10 cellular contexts compared by ENCODE assay signal in genomic region chr6:52263709-52264320, GRCh38. TPM values are rescaled to one million over a fixed set of nuclear protein-coding genes. Genes with fewer than 3 reads are reported as not detected.
DNase-seq lines count a peak whose midpoint lies in the region; ATAC-seq and TF ChIP-seq lines count a peak whose summit lies in the region.
"Had no signal": no experiment of that assay in that cellular context is flagged by ENCODE, and none has a peak within 500 bp of the region (broad histone marks: within the 10 kb centered on the region; RNA-seq: fewer than 3 reads in every experiment).

No MANE protein-coding gene starts in this region.

- H3K4me3 ChIP-seq in HEK293 (ENCODE audit: low read depth, low read length) (no peak overlapping the region), WERI-Rb-1 (ENCODE audit: low read depth, low read length) (no peak overlapping the region), breast epithelium (no peak overlapping the region)
- H3K4me3 ChIP-seq: BLaER1 treated with 17β-estradiol and CSF1 and Interleukin-3, amounts not matched to agents 10 nM and 100 nM had no signal

- no peaks in the 10 kb centered on the region for H3K4me1 ChIP-seq in HEK293 (ENCODE audit: control insufficient read depth, insufficient read depth, low read length)
- no peaks in the 10 kb centered on the region for H3K4me1 ChIP-seq in breast epithelium

- intact Hi-C loops in breast epithelium (cut with DNase I; ENCODE audit: low total_unique reads): no loop called here
- intact Hi-C loops in left colon (cut with DNase I, micrococcal nuclease): no loop called here

- no peaks in the 10 kb centered on the region for H3K27me3 ChIP-seq in WERI-Rb-1 (ENCODE audit: insufficient read depth, low read depth, severe bottlenecking)
- H3K27me3 ChIP-seq in breast epithelium: no peaks in the 10 kb centered on the region
- H3K27me3 ChIP-seq: BLaER1 treated with 17β-estradiol and CSF1 and Interleukin-3, amounts not matched to agents 10 nM and 100 nM had no signal

- POLR2A ChIA-PET in HEK293 (lab: Yijun Ruan, JAX): interaction anchor here (1.0 to 1.4 kb wide), 3 partner anchors 11 to 106 kb away, joined by 3 to 4 read pairs (median 3); no protein-coding TSS in a partner anchor

- DNase-seq in NCI-H1417 (lab: John Stamatoyannopoulos, UW): peak; percentile 21 to 73 (median 36)
- no peak for DNase-seq in NCI-H1417 treated with DMSO at 0.1 percent for 48 hours (lab: John Stamatoyannopoulos, UW)
- DNase-seq in NCI-H1105 treated with DMSO at 0.1 percent for 48 hours (lab: John Stamatoyannopoulos, UW): peak; percentile 55
- DNase-seq in WERI-Rb-1: peak; percentile 76
- peak in 1 of 2 donors; percentile 26 for DNase-seq in breast epithelium (ENCODE audit: low spot score in 2 of 2)
- peak; percentile 35 to 55 for DNase-seq in left colon
- DNase-seq in stimulated activated CD4-positive, alpha-beta T cell treated with anti-CD3 and anti-CD28 coated beads, Interleukin-4, amount 100 ng/mL, for 48 hours (ENCODE audit: low read depth in 2 of 2): peak; percentile 54 to 63

- peaks cover 53 to 84% of the 10 kb centered on the region in 2 experiments for H3K36me3 ChIP-seq in HEK293 (ENCODE audit: control insufficient read depth in 2 of 2, insufficient read depth in 1 of 2, low read length in 2 of 2)
- H3K36me3 ChIP-seq in WERI-Rb-1: peaks cover 86% of the 10 kb centered on the region
- H3K36me3 ChIP-seq in breast epithelium: no peaks in the 10 kb centered on the region

- CTCF ChIA-PET in HEK293 (lab: Yijun Ruan, JAX): interaction anchor here (0.6 to 12.1 kb wide), 49 partner anchors 8 to 1242 kb away, joined by 3 to 146 read pairs (median 5); partner anchors contain the start of genes IL17F, MCM3 and PKHD1

- H3K27ac ChIP-seq in HEK293 (ENCODE audit: extremely low read depth, low read depth, low read length) (no peak overlapping the region), WERI-Rb-1 (no peak overlapping the region), breast epithelium (no peak overlapping the region)

- TF ChIP-seq CTCF in HEK293 (tag by site-specific recombination; IDR thresholded peaks at IDR 0.05) (peak; percentile 83), WERI-Rb-1 (IDR thresholded peaks at IDR 0.05; ENCODE audit: low read depth, low read length) (peak; percentile 96), breast epithelium (IDR thresholded peaks at IDR 0.05) (peak; percentile 74 to 80 (median 79))

- H3K9me3 ChIP-seq in HEK293 (ENCODE audit: control insufficient read depth, insufficient read depth, low read depth, low read length) (no peaks in the 10 kb centered on the region), WERI-Rb-1 (ENCODE audit: severe bottlenecking) (no peaks in the 10 kb centered on the region), breast epithelium (no peaks in the 10 kb centered on the region)
- H3K9me3 ChIP-seq: BLaER1 treated with 17β-estradiol and CSF1 and Interleukin-3, amounts not matched to agents 10 nM and 100 nM had no signal

- ATAC-seq in left colon: peak; percentile 70

- no peak for TF ChIP-seq POLR2A in breast epithelium (IDR thresholded peaks at IDR 0.05)

TF ChIP-seq in HEK293, 187 proteins besides CTCF, POLR2A, EP300 and RAD21:
- TF ChIP-seq ZNF654 (tag by site-specific recombination; IDR thresholded peaks at IDR 0.05; ENCODE audit: low read depth): peak; percentile 87
- no peak for TF ChIP-seq ZFP41 (tag by site-specific recombination; IDR thresholded peaks at IDR 0.05; ENCODE audit: borderline replicate concordance)
- TF ChIP-seq ZNF561 (tag by site-specific recombination; IDR thresholded peaks at IDR 0.05; ENCODE audit: borderline replicate concordance): peak; percentile 57; the same call in 1 of the 2 replicates
- no peak for TF ChIP-seq ZNF19 (tag by site-specific recombination; IDR thresholded peaks at IDR 0.05; ENCODE audit: low read depth)
- no peak for TF ChIP-seq ZNF518A (tag by site-specific recombination; conservative IDR thresholded peaks at IDR 0.05; ENCODE audit: low read depth)
- TF ChIP-seq ZEB2 (tag by site-specific recombination; IDR thresholded peaks at IDR 0.05): no peak
- TF ChIP-seq ZNF660 (tag by site-specific recombination; IDR thresholded peaks at IDR 0.05): peak; percentile 38; the same call in 1 of the 2 replicates
- TF ChIP-seq PRDM10 (tag by site-specific recombination; IDR thresholded peaks at IDR 0.05): no peak
- no peak for TF ChIP-seq KLF1 (tag by site-specific recombination; IDR thresholded peaks at IDR 0.05)
- 0 out of 2 replicates have a peak, but pooled peaks have one; percentile 19 for TF ChIP-seq ZSCAN30 (tag by site-specific recombination; IDR thresholded peaks at IDR 0.05)
- TF ChIP-seq GFI1B (tag by site-specific recombination; IDR thresholded peaks at IDR 0.05): no peak

RNA-seq across cellular contexts. Expression of gene IL17F, which starts 19.5 kb away (rescaled TPM):
- total RNA-seq in breast epithelium (not detected), left colon (not detected)
- total RNA-seq: skeletal muscle tissue had no signal

RNA-seq across cellular contexts. Expression of gene MCM3, which starts 20.7 kb away (rescaled TPM):
- total RNA-seq in breast epithelium: 10 to 100 TPM; 31.2 to 44.5 (median 43.3) TPM
- 10 to 100 TPM; 22.5 to 33.2 TPM for total RNA-seq in left colon
